17 cellular contexts compared by ENCODE assay signal in genomic region chr20:58922036-58922435, GRCh38.
"Had no signal": no experiment of that assay in that cellular context is flagged by ENCODE, and none has a peak within 500 bp of the region (broad histone marks: within the 10 kb centered on the region; RNA-seq: fewer than 3 reads in every experiment).

No MANE protein-coding gene starts in this region.

- H3K4me2 ChIP-seq: SK-N-SH had no signal

- ATAC-seq: Panc1, PC-3, T-cell had no signal

- H3K36me3 ChIP-seq: MG63 had no signal

- H3K9ac ChIP-seq: SK-N-SH had no signal

- DNase-seq: Karpas-422; KBM-7; MG63; NCI-H1436 treated with DMSO at 0.1 percent for 48 hours; NCI-H1694; NCI-H2029 treated with DMSO at 0.1 percent for 48 hours; NCI-H446 treated with DMSO at 0.1 percent for 48 hours; NCI-H510A treated with DMSO at 0.1 percent for 48 hours; NCI-H526 treated with DMSO at 0.1 percent for 48 hours; NCI-H774; NK-92 treated with Interleukin-12 subunit alpha and Interleukin-12 subunit beta, amount 100 ng/mL, for 24 hours; PC-3; SK-N-SH; SW 1271; T-cell had no signal

- H3K9me3 ChIP-seq: MG63, SK-N-SH had no signal

- H3K4me3 ChIP-seq: MG63 had no signal

- H3K27ac ChIP-seq: RWPE1 had no signal
